1 cellular context compared by ENCODE assay signal in the genomic region with DNA sequence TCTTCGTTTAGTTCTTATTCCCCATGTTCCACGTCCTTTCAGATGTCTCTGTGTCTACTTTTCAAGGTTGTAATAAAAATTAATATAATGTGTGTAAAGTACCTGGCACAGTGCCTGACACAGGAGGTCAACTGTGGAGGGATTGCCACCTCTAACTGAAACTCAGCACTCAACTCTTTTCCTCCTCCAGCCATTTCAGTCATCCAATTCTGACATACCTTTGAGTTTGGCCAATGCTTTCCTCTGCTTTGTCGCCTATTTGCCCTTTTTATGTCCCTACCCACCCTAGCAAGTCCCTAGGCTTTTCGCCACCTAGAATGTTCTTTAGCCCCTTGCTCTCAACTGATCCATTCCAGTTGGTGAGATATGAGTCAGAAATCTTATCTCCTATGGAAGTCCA.
TF ChIP-seq lines count a peak whose summit lies in the region.

No MANE protein-coding gene starts in this region.

TF ChIP-seq in H1, 55 proteins besides CTCF, POLR2A, EP300 and RAD21:
- TF ChIP-seq CHD1 (IDR thresholded peaks at IDR 0.05; ENCODE audit: low read depth, low read length) (no peak), RBBP5 (IDR thresholded peaks at IDR 0.05; ENCODE audit: borderline replicate concordance, low read depth, low read length) (no peak), HDAC6 (IDR thresholded peaks at IDR 0.05; ENCODE audit: low read depth, low read length) (no peak), TAF7 (optimal IDR thresholded peaks at IDR 0.05; ENCODE audit: borderline replicate concordance, low read depth, low read length) (no peak), CHD2 (IDR thresholded peaks at IDR 0.05; ENCODE audit: low read length) (no peak), NRF1 (IDR thresholded peaks at IDR 0.05; ENCODE audit: low read depth, low read length) (no peak), GTF2F1 (IDR thresholded peaks at IDR 0.05; ENCODE audit: borderline replicate concordance, low read depth, low read length) (no peak), BCL11A (IDR thresholded peaks at IDR 0.05; ENCODE audit: low read depth in 2 of 2, low read length in 2 of 2) (no peak), SIX5 (IDR thresholded peaks at IDR 0.05; ENCODE audit: low read depth, low read length) (no peak), JUN (IDR thresholded peaks at IDR 0.05; ENCODE audit: low read depth, low read length) (no peak), SP4 (IDR thresholded peaks at IDR 0.05; ENCODE audit: low read length) (no peak), TBP (IDR thresholded peaks at IDR 0.05; ENCODE audit: low read depth, low read length) (no peak), NANOG (IDR thresholded peaks at IDR 0.05; ENCODE audit: insufficient read depth, low read depth, low read length, poor library complexity, severe bottlenecking) (no peak), RXRA (IDR thresholded peaks at IDR 0.05; ENCODE audit: insufficient read depth, low read depth, low read length) (no peak), CTBP2 (IDR thresholded peaks at IDR 0.05; ENCODE audit: borderline replicate concordance, insufficient read depth, insufficient read length, low read length) (no peak), JUND (IDR thresholded peaks at IDR 0.05; ENCODE audit: low read length) (no peak)
